Comparison of ENCODE assay signal across 19 cellular contexts in the genomic region with DNA sequence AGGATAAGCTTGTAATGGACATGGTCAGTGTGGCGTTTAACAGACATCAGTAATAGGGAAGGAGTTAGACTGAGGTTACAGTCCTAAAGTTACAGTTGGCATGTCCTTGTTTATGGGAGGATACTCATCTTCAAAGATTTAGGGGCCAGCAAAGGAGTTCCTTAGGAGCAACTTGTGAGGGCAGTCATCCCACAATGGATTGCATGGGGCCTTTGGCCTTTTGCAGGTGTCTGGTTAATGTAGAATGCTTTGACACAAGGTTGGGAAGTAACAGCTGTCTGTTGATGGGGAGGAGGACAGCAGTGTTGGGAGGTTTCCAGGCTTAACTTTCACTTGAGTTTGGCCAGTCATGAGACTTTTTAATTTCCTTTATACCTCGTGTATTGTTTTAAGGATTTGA. TPM values are rescaled to one million over a fixed set of nuclear protein-coding genes. Genes with fewer than 3 reads are reported as not detected.
DNase-seq lines count a peak whose midpoint lies in the region; ATAC-seq, FAIRE-seq and TF ChIP-seq lines count a peak whose summit lies in the region.
"Had no signal": no experiment of that assay in that cellular context is flagged by ENCODE, and none has a peak within 500 bp of the region (broad histone marks: within the 10 kb centered on the region; RNA-seq: fewer than 3 reads in every experiment).

No MANE protein-coding gene starts in this region.

- H3K4me3 Mint-ChIP-seq in naive thymus-derived CD4-positive, alpha-beta T cell: peak overlapping the region in 9 of 10 donors; percentile 2 to 84 (median 60)

- no peaks in the 10 kb centered on the region for H3K27me3 ChIP-seq in right atrium auricular region
- H3K27me3 ChIP-seq in GM12878 (replicated peaks in 1 of 2; ENCODE audit: control insufficient read depth in 2 of 2, insufficient read depth in 2 of 2, low read length in 1 of 2): no peaks in the 10 kb centered on the region
- no peaks in the 10 kb centered on the region for H3K27me3 ChIP-seq in naive thymus-derived CD4-positive, alpha-beta T cell (ENCODE audit: control insufficient read depth in 2 of 2, insufficient read depth in 2 of 2, low read length in 2 of 2)
- no peaks in the 10 kb centered on the region for H3K27me3 ChIP-seq in transverse colon

- POLR2A ChIA-PET in GM12878 (lab: Charles Lee): interaction anchor here (1.0 to 2.6 kb wide), 3 partner anchors 30 to 196 kb away, joined by 3 to 7 read pairs (median 6); partner anchors contain the start of gene DEXI
- POLR2A ChIA-PET in naive thymus-derived CD4-positive, alpha-beta T cell (lab: Charles Lee): interaction anchor here (0.6 kb wide), 1 partner anchor 774 kb away, joined by 5 read pairs; no protein-coding TSS in a partner anchor

- H3K4me1 ChIP-seq in right atrium auricular region: peaks cover 0 to 48% of the 10 kb centered on the region in 2 donors
- H3K4me1 ChIP-seq in GM12878 (ENCODE audit: control insufficient read depth, insufficient read depth, low read length): peaks cover 24% of the 10 kb centered on the region
- peaks cover 7 to 10% of the 10 kb centered on the region in 2 donors for H3K4me1 ChIP-seq in naive thymus-derived CD4-positive, alpha-beta T cell (ENCODE audit: control insufficient read depth in 2 of 2, insufficient read depth in 2 of 2, low read length in 2 of 2)
- H3K4me1 ChIP-seq in transverse colon: peaks cover 5 to 28% (median 15%) of the 10 kb centered on the region in 4 donors

- TF ChIP-seq CTCF in right atrium auricular region (IDR thresholded peaks at IDR 0.05): no peak
- no peak for TF ChIP-seq CTCF in GM12878 (IDR thresholded peaks at IDR 0.05 in 2 of 3, conservative IDR thresholded peaks at IDR 0.05 in 1 of 3; ENCODE audit: control insufficient read depth in 2 of 3, extremely low read depth in 1 of 3, insufficient read depth in 1 of 3, low read depth in 3 of 3, low read length in 3 of 3)
- TF ChIP-seq CTCF in transverse colon (IDR thresholded peaks at IDR 0.05): no peak

- no TSS peak for BruUV-seq in GM12878 (replicated peaks; lab: Mats Ljungman, UMichigan)

- 98% methylated on average over 2 of the region's 2 CpGs for WGBS in GM12878 (ENCODE audit: insufficient coverage, insufficient replicate concordance, low lambda C conversion rate, missing lambda C conversion rate)
- 50 to 60% methylated on average over 2 of the region's 2 CpGs for WGBS in transverse colon (ENCODE audit: low coverage in 1 of 2), 2 donors

- H3K27ac Mint-ChIP-seq in naive thymus-derived CD4-positive, alpha-beta T cell: peak overlapping the region in 2 of 9 donors; percentile 24 to 30

- no peak for TF ChIP-seq RAD21 in GM12878 (IDR thresholded peaks at IDR 0.05; ENCODE audit: insufficient read depth, low read depth, low read length)

- H3K36me3 ChIP-seq in right atrium auricular region (peaks cover 24% of the 10 kb centered on the region), GM12878 (ENCODE audit: control insufficient read depth in 2 of 2, insufficient read depth in 2 of 2, low read length in 1 of 2) (peaks cover 1 to 13% of the 10 kb centered on the region in 2 experiments; a peak in 2 of 4 replicates), transverse colon (peaks cover 0 to 17% (median 4%) of the 10 kb centered on the region in 4 donors)
- peaks cover 0 to 39% (median 10%) of the 10 kb centered on the region in 3 experiments for H3K36me3 ChIP-seq in naive thymus-derived CD4-positive, alpha-beta T cell (ENCODE audit: control insufficient read depth in 2 of 3, insufficient read depth in 3 of 3, low read length in 3 of 3)

- in situ Hi-C loops in GM12878 (cut with MboI) (no loop called here), transverse colon (cut with MboI; ENCODE audit: low pct_ligation_motif_present in 1 of 4, low pct_unique_long_range_greater_than_20kb in 1 of 4, low sequenced_read_pairs in 3 of 4) (loop anchor here in 3 of 4 donors (10.0 to 25.0 kb wide), 4 partner anchors 179 to 1609 kb away; no protein-coding TSS in a partner anchor)

- peak overlapping the region; percentile 13 for H3K4me2 ChIP-seq in GM12878 (ENCODE audit: control insufficient read depth, insufficient read depth)

- H3K79me2 ChIP-seq in GM12878 (ENCODE audit: control insufficient read depth, insufficient read depth, low read length): peaks cover 4% of the 10 kb centered on the region

- H3K9me3 ChIP-seq in right atrium auricular region: no peaks in the 10 kb centered on the region
- no peaks in the 10 kb centered on the region for H3K9me3 ChIP-seq in GM12878 (replicated peaks; ENCODE audit: control insufficient read depth, insufficient read depth, low read length)
- no peaks in the 10 kb centered on the region for H3K9me3 ChIP-seq in naive thymus-derived CD4-positive, alpha-beta T cell (ENCODE audit: control insufficient read depth in 2 of 3, low read length in 3 of 3)
- no peaks in the 10 kb centered on the region for H3K9me3 ChIP-seq in transverse colon
- H3K9me3 ChIP-seq: psoas muscle had no signal

- ATAC-seq in Right ventricle myocardium inferior: no peak
- ATAC-seq in GM12878: no peak
- ATAC-seq in naive thymus-derived CD4-positive, alpha-beta T cell: no peak
- ATAC-seq: psoas muscle had no signal

- peaks cover 4 to 34% (median 16%) of the 10 kb centered on the region in 5 donors for H3K36me3 Mint-ChIP-seq in naive thymus-derived CD4-positive, alpha-beta T cell

- RAD21 ChIA-PET in GM12878 (lab: Charles Lee; ENCODE audit: unreplicated experiment): interaction anchor here (1.2 to 4.0 kb wide), 4 partner anchors 8 to 141 kb away, joined by 3 to 52 read pairs (median 11); partner anchors contain the start of gene CIITA

- peaks cover 16 to 42% (median 35%) of the 10 kb centered on the region in 7 donors for H3K4me1 Mint-ChIP-seq in naive thymus-derived CD4-positive, alpha-beta T cell

- no peaks in the 10 kb centered on the region for H3K9me3 Mint-ChIP-seq in naive thymus-derived CD4-positive, alpha-beta T cell

- CTCF ChIA-PET in GM12878 (lab: Yijun Ruan, JAX): interaction anchor here (1.3 kb wide), 1 partner anchor 173 kb away, joined by 4 read pairs; no protein-coding TSS in a partner anchor
- CTCF ChIA-PET in naive thymus-derived CD4-positive, alpha-beta T cell (lab: Charles Lee): no interaction called here

- intact Hi-C loops in Right ventricle myocardium inferior (cut with DNase I): loop anchor here (2.0 to 10.0 kb wide), 2 partner anchors 173 to 509 kb away; partner anchors contain the start of gene SOCS1
- intact Hi-C loops in GM12878 (cut with micrococcal nuclease; ENCODE audit: unreplicated experiment): no loop called here
- intact Hi-C loops in naive thymus-derived CD4-positive, alpha-beta T cell (cut with micrococcal nuclease): loop anchor here (2.0 to 10.0 kb wide), 4 partner anchors 509 to 1877 kb away; partner anchors contain the start of genes CARHSP1 (in 1 of the 2), SOCS1 (in 1 of the 2), USP7 (in 1 of the 2) and ZC3H7A (in 1 of the 2)
- intact Hi-C loops in transverse colon (cut with DNase I; ENCODE audit: low total_unique reads): loop anchor here (10.0 kb wide), 1 partner anchor 169 kb away; no protein-coding TSS in a partner anchor

- H2AFZ ChIP-seq in GM12878 (ENCODE audit: control insufficient read depth, low read depth, low read length): no peak overlapping the region

- no peak for TF ChIP-seq EP300 in GM12878 (IDR thresholded peaks at IDR 0.05; ENCODE audit: borderline replicate concordance in 1 of 2, control insufficient read depth in 1 of 2, low read depth in 2 of 2, low read length in 2 of 2)
- TF ChIP-seq EP300 in transverse colon (IDR thresholded peaks at IDR 0.05; ENCODE audit: low read depth): no peak

- H3K27ac ChIP-seq in right atrium auricular region (peak overlapping the region; percentile 51 to 99), GM12878 (ENCODE audit: control insufficient read depth, insufficient read depth) (no peak overlapping the region), transverse colon (peak overlapping the region in 2 of 4 donors; percentile 91 to 98)
- no peak overlapping the region for H3K27ac ChIP-seq in naive thymus-derived CD4-positive, alpha-beta T cell (ENCODE audit: low read depth, low read length)
- H3K27ac ChIP-seq: psoas muscle had no signal

- DNase-seq in right atrium auricular region (ENCODE audit: low spot score) (no peak), Right ventricle myocardium inferior (ENCODE audit: missing footprints) (no peak), GM12878 (ENCODE audit: low read depth, low spot score) (no peak), SKM-1 treated with dmso at 0.1 percent for 144 hours (lab: John Stamatoyannopoulos, UW; ENCODE audit: unreplicated experiment) (no peak), transverse colon (no peak), NAMALWA (ENCODE audit: low spot score) (no peak), NCI-H2029 (lab: John Stamatoyannopoulos, UW) (no peak)
- no peak for DNase-seq in naive thymus-derived CD4-positive, alpha-beta T cell
- DNase-seq: activated gamma-delta T cell treated with Interleukin-2 at 50 U/mL for 16 hours, AML-193, caudate nucleus, DMS79 treated with DMSO at 0.1 percent for 48 hours, NCI-H1930, NCI-H510A, psoas muscle, trophoblast cell had no signal

- H3K9ac ChIP-seq in GM12878 (ENCODE audit: control insufficient read depth, insufficient read depth, low read length): no peak overlapping the region

- H3K4me3 ChIP-seq in right atrium auricular region (no peak overlapping the region), GM12878 (no peak overlapping the region), transverse colon (no peak overlapping the region)
- no peak overlapping the region for H3K4me3 ChIP-seq in naive thymus-derived CD4-positive, alpha-beta T cell (ENCODE audit: low read length)

- no peaks in the 10 kb centered on the region for H4K20me1 ChIP-seq in GM12878 (ENCODE audit: control insufficient read depth, insufficient read depth)

- FAIRE-seq in GM12878 (lab: Jason Lieb, UNC): no peak
- FAIRE-seq: H1, islet of Langerhans had no signal

- H3K27me3 Mint-ChIP-seq in naive thymus-derived CD4-positive, alpha-beta T cell: peaks cover 0 to 2% (median 0%) of the 10 kb centered on the region in 5 donors

- SMC1A ChIA-PET in GM12878 (lab: Charles Lee; ENCODE audit: uncharacterized antibody, unreplicated experiment): interaction anchor here (0.9 to 3.8 kb wide), 5 partner anchors 10 to 173 kb away, joined by 3 to 22 read pairs (median 7); partner anchors contain the start of gene CIITA

- TF ChIP-seq POLR2A in GM12878 (IDR thresholded peaks at IDR 0.05; ENCODE audit: low read depth, low read length) (no peak), transverse colon (IDR thresholded peaks at IDR 0.05) (no peak)

RNA-seq across cellular contexts. Expression of gene NUBP1, which starts 2.2 kb away (rescaled TPM):
- 10 to 100 TPM; 37.5 to 45.9 TPM for total RNA-seq in right atrium auricular region
- total RNA-seq in Right ventricle myocardium inferior: 50.4 TPM
- total RNA-seq in GM12878 (2013; cell fraction: nucleolus; rRNA removed): 11.1 and 12.4 TPM in 2 replicates
- total RNA-seq in GM12878 (2014; rRNA removed): 49.6 and 56.9 TPM in 2 replicates
- total RNA-seq in GM12878 (2014; rRNA removed; fragmentation: Illumina TruSeq; extraction: Trizol): 53.6 and 55.1 TPM in 2 replicates
- total RNA-seq in GM12878 (2021): 46.7 and 53.3 TPM in 2 replicates
- polyA plus RNA-seq in GM12878 (2011; ENCODE audit: low read depth): 33.6 TPM
- polyA plus RNA-seq in GM12878 (2011; rRNA removed): 64.3 and 74.9 TPM in 2 replicates
- polyA plus RNA-seq in GM12878 (2011; cell fraction: cytosol; rRNA removed): 82.8 and 88.2 TPM in 2 replicates
- 47.6 and 55.6 TPM in 2 replicates for polyA plus RNA-seq in GM12878 (2011; cell fraction: nucleus; rRNA removed)
- polyA plus RNA-seq in GM12878 (2012): 40.3 and 47.4 TPM in 2 replicates
- 51.5 and 66.9 TPM in 2 replicates for polyA plus RNA-seq in GM12878 (2014; fragmentation: Illumina TruSeq; extraction: Trizol)
- polyA plus RNA-seq in GM12878 (2014; fragmentation: Nextera tagmentation; extraction: Ambion mirVana): 10 to 100 TPM; 31.0 to 36.3 TPM
- polyA plus RNA-seq in GM12878 (2014; rRNA removed): 62.8 and 65.7 TPM in 2 replicates
- 10 to 100 TPM; 59.7 to 60.7 TPM for polyA plus RNA-seq in GM12878 (2016; fragmentation: Nextera tagmentation; extraction: Ambion mirVana)
- polyA minus RNA-seq in GM12878 (2011; rRNA and poly(A)+ RNA removed): 36.2 and 42.1 TPM in 2 replicates
- polyA minus RNA-seq in GM12878 (2011; cell fraction: cytosol; rRNA and poly(A)+ RNA removed): 20.0 and 22.7 TPM in 2 replicates
- polyA minus RNA-seq in GM12878 (2011; cell fraction: nucleus; rRNA and poly(A)+ RNA removed): 8.1 and 12.7 TPM in 2 replicates
- 10 to 100 TPM; 24.0 to 30.0 (median 25.5) TPM for total RNA-seq in naive thymus-derived CD4-positive, alpha-beta T cell
- polyA plus RNA-seq in naive thymus-derived CD4-positive, alpha-beta T cell: 10 to 100 TPM; 32.7 to 48.3 TPM
- 10 to 100 TPM; 11.6 to 23.8 (median 22.5) TPM for total RNA-seq in transverse colon

RNA-seq across cellular contexts. Expression of gene TEKT5, which starts 51.1 kb away (rescaled TPM):
- total RNA-seq in right atrium auricular region: not detected
- total RNA-seq in Right ventricle myocardium inferior: not detected
- total RNA-seq in GM12878 (2013; cell fraction: nucleolus; rRNA removed): 4.6 and 6.3 TPM in 2 replicates
- 0.22 and 1.1 TPM in 2 replicates for total RNA-seq in GM12878 (2014; rRNA removed)
- 0.18 and 0.40 TPM in 2 replicates for total RNA-seq in GM12878 (2014; rRNA removed; fragmentation: Illumina TruSeq; extraction: Trizol)
- total RNA-seq in GM12878 (2021): 0.80 and 2.2 TPM in 2 replicates
- 0.26 TPM for polyA plus RNA-seq in GM12878 (2011; ENCODE audit: low read depth)
- 0.66 and 0.68 TPM in 2 replicates for polyA plus RNA-seq in GM12878 (2011; rRNA removed)
- 0.85 and 0.92 TPM in 2 replicates for polyA plus RNA-seq in GM12878 (2011; cell fraction: cytosol; rRNA removed)
- polyA plus RNA-seq in GM12878 (2011; cell fraction: nucleus; rRNA removed): 1.8 and 2.1 TPM in 2 replicates
- 0.48 and 1.1 TPM in 2 replicates for polyA plus RNA-seq in GM12878 (2012)
- 0.19 and 0.93 TPM in 2 replicates for polyA plus RNA-seq in GM12878 (2014; fragmentation: Illumina TruSeq; extraction: Trizol)
- under 1 TPM; 0.47 to 0.64 TPM for polyA plus RNA-seq in GM12878 (2014; fragmentation: Nextera tagmentation; extraction: Ambion mirVana)
- 1.1 and 1.8 TPM in 2 replicates for polyA plus RNA-seq in GM12878 (2014; rRNA removed)
- under 1 TPM in 1 of 2 experiments, not detected in 1; 0.79 TPM for polyA plus RNA-seq in GM12878 (2016; fragmentation: Nextera tagmentation; extraction: Ambion mirVana)
- polyA minus RNA-seq in GM12878 (2011; rRNA and poly(A)+ RNA removed): 0.44 and 0.82 TPM in 2 replicates
- not detected in 2 replicates for polyA minus RNA-seq in GM12878 (2011; cell fraction: cytosol; rRNA and poly(A)+ RNA removed)
- polyA minus RNA-seq in GM12878 (2011; cell fraction: nucleus; rRNA and poly(A)+ RNA removed): 0.48 TPM in 1 of 2 replicates, not detected in the other
- not detected for total RNA-seq in naive thymus-derived CD4-positive, alpha-beta T cell
- polyA plus RNA-seq in naive thymus-derived CD4-positive, alpha-beta T cell: under 1 TPM in 1 of 2 donors, not detected in 1; 0.68 TPM
- total RNA-seq in transverse colon: 1 to 10 TPM in 1 of 4 donors, not detected in 3; 2.5 TPM
- total RNA-seq: activated CD8-positive, alpha-beta memory T cell treated with anti-CD3 and anti-CD28 coated beads for 36 hours; H1; psoas muscle had no signal
- polyA plus RNA-seq: psoas muscle had no signal

Comparison
In these comparisons a context has a peak if more than half of its experiments do, and no peak if none do; other contexts are left out.
1. H3K27ac ChIP-seq: peak in right atrium auricular region (2 of 2); none in GM12878 (single experiment) and naive thymus-derived CD4-positive, alpha-beta T cell (single experiment).